22 cellular contexts compared by ENCODE assay signal in genomic region chr17:48591435-48592077, GRCh38. TPM values are rescaled to one million over a fixed set of nuclear protein-coding genes. Genes with fewer than 3 reads are reported as not detected.
DNase-seq lines count a peak whose midpoint lies in the region; ATAC-seq, FAIRE-seq and TF ChIP-seq lines count a peak whose summit lies in the region.
"Had no signal": no experiment of that assay in that cellular context is flagged by ENCODE, and none has a peak within 500 bp of the region (broad histone marks: within the 10 kb centered on the region; RNA-seq: fewer than 3 reads in every experiment).

No MANE protein-coding gene starts in this region.

- DNase-seq in Calu3, result no peak
- DNase-seq in amniotic epithelial cell (ENCODE audit: low read depth), result peak; percentile 49
- DNase-seq in left lung, result no peak
- DNase-seq in small intestine, result no peak
- no peak for DNase-seq in caudate nucleus (lab: John Stamatoyannopoulos, UW)
- DNase-seq in CD4-positive, alpha-beta memory T cell, result no peak
- no peak for DNase-seq in Ammon's horn (ENCODE audit: low spot score)
- DNase-seq in activated CD8-positive, alpha-beta memory T cell treated with anti-CD3 and anti-CD28 coated beads, Interleukin-2, amount 50 U/mL, for 4 hours, result no peak
- DNase-seq: activated CD4-positive, alpha-beta T cell treated with anti-CD3 and anti-CD28 coated beads for 4 hours; activated T-cell treated with anti-CD3 and anti-CD28 coated beads, Interleukin-2, amount 50 U/mL, for 1 hour; esophagus squamous epithelium; hippocampal formation; KBM-7; NCI-H1105; NCI-H2171 treated with DMSO at 0.1 percent for 48 hours; NK-92 treated with Interleukin-12 subunit alpha and Interleukin-12 subunit beta, amount 100 ng/mL, for 24 hours; right cardiac atrium; stimulated activated CD4-positive, alpha-beta T cell treated with anti-CD3 and anti-CD28 coated beads, Interleukin-4, amount 100 ng/mL, for 24 hours; uterus had no signal

- intact Hi-C loops in Calu3 (cut with micrococcal nuclease; ENCODE audit: unreplicated experiment), result no loop called here
- intact Hi-C loops in left lung (cut with DNase I), result loop anchor here in 1 of 2 donors (5.0 to 10.0 kb wide), 2 partner anchors 99 to 247 kb away; no protein-coding TSS in a partner anchor
- intact Hi-C loops in CD4-positive, alpha-beta memory T cell (cut with micrococcal nuclease), result loop anchor here (5.0 kb wide), 1 partner anchor 564 kb away; no protein-coding TSS in a partner anchor

- H3K9me3 Mint-ChIP-seq in Calu3 (ENCODE audit: low read depth, unreplicated experiment), result no peaks in the 10 kb centered on the region
- peaks cover 0 to 2% (median 0%) of the 10 kb centered on the region in 8 donors for H3K9me3 Mint-ChIP-seq in CD4-positive, alpha-beta memory T cell
- H3K9me3 Mint-ChIP-seq: T-helper 2 cell treated with Interferon-gamma antibody and Interleukin-4, amounts not matched to agents 5 μg/mL and 100 μg/mL, for 36 hours had no signal

- H3K36me3 ChIP-seq in left lung (no peaks in the 10 kb centered on the region), small intestine (ENCODE audit: control insufficient read depth in 2 of 2, insufficient read depth in 2 of 2, low read length in 2 of 2) (no peaks in the 10 kb centered on the region)
- H3K36me3 ChIP-seq in CD4-positive, alpha-beta memory T cell (ENCODE audit: insufficient read depth, low read length), result no peaks in the 10 kb centered on the region
- H3K36me3 ChIP-seq: esophagus squamous epithelium, neural progenitor cell, uterus had no signal

- no peak for ATAC-seq in left lung
- ATAC-seq: left lobe of liver, right cardiac atrium had no signal

- FAIRE-seq in small intestine (lab: Jason Lieb, UNC), result no peak

- H3K4me3 ChIP-seq in left lung, result peak overlapping the region; percentile 25 to 32
- H3K4me3 ChIP-seq in small intestine (ENCODE audit: low read depth in 1 of 2, low read length in 2 of 2), result no peak overlapping the region
- no peak overlapping the region for H3K4me3 ChIP-seq in CD4-positive, alpha-beta memory T cell (ENCODE audit: low read length in 2 of 2)
- H3K4me3 ChIP-seq: neural progenitor cell, uterus had no signal

- H3K27ac Mint-ChIP-seq in Calu3 (ENCODE audit: unreplicated experiment), result peak overlapping the region; percentile 95
- no peak overlapping the region for H3K27ac Mint-ChIP-seq in CD4-positive, alpha-beta memory T cell
- H3K27ac Mint-ChIP-seq: neural progenitor cell; T-helper 2 cell treated with Interferon-gamma antibody and Interleukin-4, amounts not matched to agents 5 μg/mL and 100 μg/mL, for 36 hours had no signal

- H3K4me1 Mint-ChIP-seq in Calu3 (ENCODE audit: low read depth, unreplicated experiment), result peaks cover 75% of the 10 kb centered on the region
- H3K4me1 Mint-ChIP-seq in CD4-positive, alpha-beta memory T cell, result peaks cover 12 to 36% (median 25%) of the 10 kb centered on the region in 4 donors

- peaks cover 99% of the 10 kb centered on the region for H3K36me3 Mint-ChIP-seq in Calu3 (ENCODE audit: insufficient read depth, unreplicated experiment)
- H3K36me3 Mint-ChIP-seq in CD4-positive, alpha-beta memory T cell, result no peaks in the 10 kb centered on the region
- H3K36me3 Mint-ChIP-seq: neural progenitor cell had no signal

- H3K27ac ChIP-seq in left lung (peak overlapping the region; percentile 76 to 90), small intestine (ENCODE audit: low read depth in 1 of 2, low read length in 1 of 2) (peak overlapping the region; percentile 0 to 93), caudate nucleus (ENCODE audit: low read depth, low read length) (no peak overlapping the region)
- no peak overlapping the region for H3K27ac ChIP-seq in CD4-positive, alpha-beta memory T cell (ENCODE audit: low read depth, low read length)
- H3K27ac ChIP-seq: neural progenitor cell had no signal

- no peaks in the 10 kb centered on the region for H3K27me3 Mint-ChIP-seq in Calu3 (ENCODE audit: unreplicated experiment)
- peaks cover 42 to 65% of the 10 kb centered on the region in 2 donors for H3K27me3 Mint-ChIP-seq in CD4-positive, alpha-beta memory T cell

- H3K4me1 ChIP-seq in left lung (peaks cover 12 to 38% of the 10 kb centered on the region in 2 donors), small intestine (ENCODE audit: control insufficient read depth in 2 of 2, insufficient read depth in 1 of 2, low read depth in 1 of 2, low read length in 1 of 2) (peaks cover 0 to 2% of the 10 kb centered on the region in 2 donors)
- peaks cover 24% of the 10 kb centered on the region for H3K4me1 ChIP-seq in CD4-positive, alpha-beta memory T cell (ENCODE audit: insufficient read depth, low read length)
- H3K4me1 ChIP-seq: neural progenitor cell, uterus had no signal

- TF ChIP-seq CTCF in Calu3 (IDR thresholded peaks at IDR 0.05; ENCODE audit: unreplicated experiment), result no peak
- TF ChIP-seq CTCF in left lung (IDR thresholded peaks at IDR 0.05), result no peak

- H3K27me3 ChIP-seq in left lung (peaks cover 58 to 100% of the 10 kb centered on the region in 2 donors), small intestine (ENCODE audit: control insufficient read depth in 2 of 2, insufficient read depth in 2 of 2, low read length in 2 of 2) (peaks cover 0 to 11% of the 10 kb centered on the region in 2 donors)
- H3K27me3 ChIP-seq in CD4-positive, alpha-beta memory T cell (ENCODE audit: insufficient read depth, low read length), result peaks cover 39% of the 10 kb centered on the region

- peak overlapping the region; percentile 88 for H3K4me3 Mint-ChIP-seq in Calu3 (ENCODE audit: low read depth, unreplicated experiment)
- peak overlapping the region in 3 of 8 donors; percentile 23 to 54 (median 35) for H3K4me3 Mint-ChIP-seq in CD4-positive, alpha-beta memory T cell
- H3K4me3 Mint-ChIP-seq: neural progenitor cell had no signal

- no TSS peak for BruUV-seq in Calu3 (replicated peaks; lab: Mats Ljungman, UMichigan)

- POLR2A ChIA-PET in CD4-positive, alpha-beta memory T cell (lab: Charles Lee; ENCODE audit: partially characterized antibody), result interaction anchor here (1.9 kb wide), 1 partner anchor 13 kb away, joined by 8 read pairs; the partner anchor contains the start of gene HOXB4

- CTCF ChIA-PET in Calu3 (lab: Charles Lee), result interaction anchor here (1.3 to 1.9 kb wide), 3 partner anchors 86 to 330 kb away, joined by 5 to 7 read pairs (median 6); no protein-coding TSS in a partner anchor
- CTCF ChIA-PET in CD4-positive, alpha-beta memory T cell (lab: Charles Lee; ENCODE audit: partially characterized antibody), result interaction anchor here (1.3 to 6.0 kb wide), 10 partner anchors 27 to 512 kb away, joined by 3 to 59 read pairs (median 24); no protein-coding TSS in a partner anchor

- WGBS in small intestine, 3 donors, result 47 to 69% (median 56%) methylated on average over 7 of the region's 7 CpGs

- H3K9me3 ChIP-seq in left lung, result no peaks in the 10 kb centered on the region
- H3K9me3 ChIP-seq in small intestine (ENCODE audit: control insufficient read depth, low read depth), result no peaks in the 10 kb centered on the region
- H3K9me3 ChIP-seq in CD4-positive, alpha-beta memory T cell (ENCODE audit: control insufficient read depth in 1 of 2, low read length in 2 of 2), result no peaks in the 10 kb centered on the region
- H3K9me3 ChIP-seq: esophagus squamous epithelium, uterus had no signal

RNA-seq across cellular contexts. Expression of gene HOXB3, which starts 1.5 kb away (rescaled TPM):
- total RNA-seq in Calu3 (2022), result 151 and 154 TPM in 2 replicates
- total RNA-seq in left lung, result 10 to 100 TPM; 10.4 to 15.0 TPM
- polyA plus RNA-seq in small intestine, result 1 to 10 TPM in 2 of 3 donors, not detected in 1; 1.4 to 5.7 TPM
- total RNA-seq in CD4-positive, alpha-beta memory T cell, result 10 to 100 TPM; 11.2 to 14.5 TPM
- under 1 TPM in 1 of 2 donors, not detected in 1; 0.10 TPM for polyA plus RNA-seq in CD4-positive, alpha-beta memory T cell

RNA-seq across cellular contexts. Expression of gene HOXB5, which starts 2.0 kb away (rescaled TPM):
- total RNA-seq in Calu3 (2022), result 47.2 and 48.5 TPM in 2 replicates
- total RNA-seq in left lung, result 1 to 10 TPM; 3.3 to 4.2 TPM
- polyA plus RNA-seq in small intestine, result 1 to 10 TPM in 1 of 3 donors, not detected in 2; 5.8 TPM
- not detected for total RNA-seq in CD4-positive, alpha-beta memory T cell
- polyA plus RNA-seq in CD4-positive, alpha-beta memory T cell, result not detected
- total RNA-seq: esophagus squamous epithelium had no signal

RNA-seq across cellular contexts. Expression of gene HOXB6, which starts 13.2 kb away (rescaled TPM):
- total RNA-seq in Calu3 (2022) (140 and 144 TPM in 2 replicates), left lung (1 to 10 TPM; 5.1 to 6.7 TPM)
- polyA plus RNA-seq in small intestine, result 1 to 10 TPM in 2 of 3 donors, under 1 TPM in 1; 0.45 to 6.9 (median 1.1) TPM
- under 1 TPM in 1 of 2 experiments, not detected in 1; 0.38 TPM for total RNA-seq in CD4-positive, alpha-beta memory T cell
- not detected for polyA plus RNA-seq in CD4-positive, alpha-beta memory T cell

RNA-seq across cellular contexts. Expression of gene HOXB4, which starts 13.4 kb away (rescaled TPM):
- total RNA-seq in Calu3 (2022) (28.0 and 31.1 TPM in 2 replicates), left lung (1 to 10 TPM; 4.5 to 4.8 TPM)
- 1 to 10 TPM in 1 of 3 donors, under 1 TPM in 1, not detected in 1; 0.27 to 3.1 TPM for polyA plus RNA-seq in small intestine
- total RNA-seq in CD4-positive, alpha-beta memory T cell, result 1 to 10 TPM; 3.1 to 4.5 TPM
- polyA plus RNA-seq in CD4-positive, alpha-beta memory T cell, result under 1 TPM; 0.11 to 0.13 TPM

RNA-seq across cellular contexts. Expression of gene HOXB7, which starts 19.3 kb away (rescaled TPM):
- 30.2 and 31.3 TPM in 2 replicates for total RNA-seq in Calu3 (2022)
- total RNA-seq in left lung, result 1 to 10 TPM; 2.4 to 3.0 TPM
- polyA plus RNA-seq in small intestine, result 1 to 10 TPM in 2 of 3 donors, not detected in 1; 4.3 to 4.9 TPM
- under 1 TPM in 1 of 2 experiments, not detected in 1; 0.25 TPM for total RNA-seq in CD4-positive, alpha-beta memory T cell
- 1 to 10 TPM in 1 of 2 donors, under 1 TPM in 1; 0.23 to 1.3 TPM for polyA plus RNA-seq in CD4-positive, alpha-beta memory T cell

Comparison
In these comparisons a context has a peak if more than half of its experiments do, and no peak if none do; other contexts are left out.
1. H3K27ac ChIP-seq: peak in left lung (2 of 2) and small intestine (2 of 2); none in caudate nucleus (single experiment) and CD4-positive, alpha-beta memory T cell (single experiment).
2. H3K4me3 ChIP-seq: peak in left lung (2 of 2); none in small intestine (0 of 2) and CD4-positive, alpha-beta memory T cell (0 of 2).
3. RNA of gene HOXB6, which starts 13.2 kb away (total RNA-seq): 140 to 144 TPM in Calu3; 5.1 to 6.7 TPM in left lung and 0.38 TPM in CD4-positive, alpha-beta memory T cell; every median in the first group is over 10 times any median in the second.